20 cellular contexts compared by ENCODE assay signal in the genomic region with DNA sequence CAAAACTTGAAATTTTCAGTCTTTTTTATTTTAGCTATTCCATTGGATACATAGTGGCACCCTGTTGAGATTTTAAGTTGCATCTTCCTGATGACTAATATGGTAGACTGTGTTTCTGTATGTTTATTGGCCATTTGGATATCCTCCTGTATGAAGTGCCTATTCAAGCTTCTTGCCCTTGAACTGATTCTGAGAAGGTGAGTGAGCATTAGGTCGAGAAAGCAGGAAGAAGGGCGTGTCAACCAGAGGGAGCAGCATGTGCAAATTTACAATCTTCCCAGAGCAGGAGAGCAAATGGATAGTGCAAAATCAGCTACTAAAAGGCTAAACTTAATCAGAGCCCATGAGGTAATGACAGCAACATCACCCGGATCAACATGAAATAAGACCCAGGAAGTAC. TPM values are rescaled to one million over a fixed set of nuclear protein-coding genes. Genes with fewer than 3 reads are reported as not detected.
A peak's percentile ranks its signal among the peaks of the same experiment; 100 is the strongest.
DNase-seq lines count a peak whose midpoint lies in the region; ATAC-seq and TF ChIP-seq lines count a peak whose summit lies in the region.
"Had no signal": no experiment of that assay in that cellular context is flagged by ENCODE, and none has a peak within 500 bp of the region (broad histone marks: within the 10 kb centered on the region; RNA-seq: fewer than 3 reads in every experiment).

No MANE protein-coding gene starts in this region.

- in situ Hi-C loops in IMR-90 (cut with MboI; ENCODE audit: low sequenced_read_pairs): no loop called here

- no peak overlapping the region for H3K56ac ChIP-seq in IMR-90 (ENCODE audit: extremely low read depth, insufficient read depth, low read length)

- peaks cover 0 to 4% (median 0%) of the 10 kb centered on the region in 11 donors for H3K9me3 Mint-ChIP-seq in naive thymus-derived CD4-positive, alpha-beta T cell

- no CpG with 5 or more reads among the region's 3 CpGs for WGBS in IMR-90 (ENCODE audit: extremely low coverage in 2 of 2, insufficient read length in 1 of 2), 2 experiments
- WGBS in suprapubic skin: 47% methylated on average over 3 of the region's 3 CpGs

- no peak overlapping the region for H3K27ac ChIP-seq in IMR-90 (ENCODE audit: insufficient read depth, low read length)
- peak overlapping the region; percentile 85 for H3K27ac ChIP-seq in caudate nucleus (ENCODE audit: low read depth, low read length)
- H3K27ac ChIP-seq in suprapubic skin: peak overlapping the region; percentile 74
- H3K27ac ChIP-seq in naive thymus-derived CD4-positive, alpha-beta T cell (ENCODE audit: low read depth, low read length): no peak overlapping the region
- H3K27ac ChIP-seq: C4-2B, GM23248 had no signal

- H2BK15ac ChIP-seq in IMR-90 (ENCODE audit: low read depth, low read length): no peak overlapping the region

- TF ChIP-seq EP300 in suprapubic skin (IDR thresholded peaks at IDR 0.05): no peak

- H3K4me3 ChIP-seq in IMR-90 (ENCODE audit: insufficient read depth, low read depth, low read length): no peak overlapping the region
- H3K4me3 ChIP-seq in suprapubic skin: no peak overlapping the region
- no peak overlapping the region for H3K4me3 ChIP-seq in naive thymus-derived CD4-positive, alpha-beta T cell (ENCODE audit: low read length)
- H3K4me3 ChIP-seq: GM12878, GM23248, Peyer's patch had no signal

- H3K4me1 ChIP-seq in IMR-90 (ENCODE audit: control insufficient read depth, insufficient read depth, low read length): peaks cover 4% of the 10 kb centered on the region; the same call in 1 of the 2 replicates
- H3K4me1 ChIP-seq in suprapubic skin: peaks cover 51% of the 10 kb centered on the region
- H3K4me1 ChIP-seq in naive thymus-derived CD4-positive, alpha-beta T cell (ENCODE audit: control insufficient read depth in 2 of 2, insufficient read depth in 2 of 2, low read length in 2 of 2): no peaks in the 10 kb centered on the region

- no peak overlapping the region for H2AK5ac ChIP-seq in IMR-90 (ENCODE audit: low read depth, low read length)

- no peak overlapping the region for H4K5ac ChIP-seq in IMR-90 (ENCODE audit: low read depth, low read length)

- no peak for TF ChIP-seq POLR2A in IMR-90 (IDR thresholded peaks at IDR 0.05; ENCODE audit: low read depth, low read length)
- TF ChIP-seq POLR2A in suprapubic skin (IDR thresholded peaks at IDR 0.05): no peak

- TF ChIP-seq CTCF in IMR-90 (conservative IDR thresholded peaks at IDR 0.05; ENCODE audit: low read depth, low read length): no peak
- TF ChIP-seq CTCF in suprapubic skin (IDR thresholded peaks at IDR 0.05): no peak

- H3K27me3 Mint-ChIP-seq in naive thymus-derived CD4-positive, alpha-beta T cell: peaks cover 0 to 13% (median 4%) of the 10 kb centered on the region in 5 donors

- no peak overlapping the region for H3K27ac Mint-ChIP-seq in naive thymus-derived CD4-positive, alpha-beta T cell

- POLR2A ChIA-PET in IMR-90 (lab: Charles Lee; ENCODE audit: unreplicated experiment): no interaction called here
- POLR2A ChIA-PET in naive thymus-derived CD4-positive, alpha-beta T cell (lab: Charles Lee): no interaction called here

- H2BK20ac ChIP-seq in IMR-90 (ENCODE audit: low read depth, low read length): no peak overlapping the region

- peaks cover 23% of the 10 kb centered on the region for H3K9me1 ChIP-seq in IMR-90 (ENCODE audit: insufficient read depth, low read length)

- H3K79me1 ChIP-seq in IMR-90 (ENCODE audit: low read depth in 1 of 2, low read length in 2 of 2): peaks cover 12 to 47% of the 10 kb centered on the region in 2 experiments

- H2BK5ac ChIP-seq in IMR-90 (ENCODE audit: low read depth, low read length, poor library complexity, severe bottlenecking): no peak overlapping the region

- H3K18ac ChIP-seq in IMR-90 (ENCODE audit: low read depth, low read length): no peak overlapping the region

- no peak overlapping the region for H3K14ac ChIP-seq in IMR-90 (replicated peaks; ENCODE audit: low read depth, low read length)

- no peaks in the 10 kb centered on the region for H3K4me1 Mint-ChIP-seq in naive thymus-derived CD4-positive, alpha-beta T cell

- DNase-seq in IMR-90: no peak
- no peak for DNase-seq in caudate nucleus (lab: John Stamatoyannopoulos, UW)
- no peak for DNase-seq in left colon
- DNase-seq in suprapubic skin (ENCODE audit: low spot score in 2 of 2): no peak
- no peak for DNase-seq in D341Med (ENCODE audit: low spot score)
- no peak for DNase-seq in naive thymus-derived CD4-positive, alpha-beta T cell
- DNase-seq in islet precursor cell: no peak
- DNase-seq: DMS 273 treated with DMSO at 0.1 percent for 48 hours, GDM1, GM23248, KG1, NCI-H1417 treated with DMSO at 0.1 percent for 48 hours, NCI-H2029 treated with DMSO at 0.1 percent for 48 hours, NCI-H2171 treated with DMSO at 0.1 percent for 48 hours, NCI-H82, Peyer's patch had no signal

- TF ChIP-seq RAD21 in IMR-90 (IDR thresholded peaks at IDR 0.05; ENCODE audit: low read length): no peak

- H3K27me3 ChIP-seq in IMR-90 (ENCODE audit: control insufficient read depth, insufficient read depth, low read length) (no peaks in the 10 kb centered on the region), suprapubic skin (no peaks in the 10 kb centered on the region)
- no peaks in the 10 kb centered on the region for H3K27me3 ChIP-seq in naive thymus-derived CD4-positive, alpha-beta T cell (ENCODE audit: control insufficient read depth in 2 of 2, insufficient read depth in 2 of 2, low read length in 2 of 2)
- H3K27me3 ChIP-seq: Peyer's patch had no signal

- BruUV-seq in IMR-90 (replicated peaks; lab: Mats Ljungman, UMichigan): no TSS peak

- H3K36me3 ChIP-seq in IMR-90 (ENCODE audit: control insufficient read depth, insufficient read depth, low read length) (no peaks in the 10 kb centered on the region), suprapubic skin (no peaks in the 10 kb centered on the region)
- H3K36me3 ChIP-seq in naive thymus-derived CD4-positive, alpha-beta T cell (ENCODE audit: control insufficient read depth in 2 of 3, insufficient read depth in 3 of 3, low read length in 3 of 3): no peaks in the 10 kb centered on the region
- H3K36me3 ChIP-seq: Peyer's patch had no signal

- no peak overlapping the region for H2AK9ac ChIP-seq in IMR-90 (replicated peaks; ENCODE audit: low read depth, low read length, poor library complexity)

- no peak overlapping the region for H2BK120ac ChIP-seq in IMR-90 (ENCODE audit: low read depth, low read length)

- no peak overlapping the region for H3K4me2 ChIP-seq in IMR-90 (ENCODE audit: low read depth, low read length)

- H3K23ac ChIP-seq in IMR-90 (ENCODE audit: low read depth, low read length): peak overlapping the region; percentile 49; the same call in 1 of the 2 replicates

- H3K9me3 ChIP-seq in IMR-90 (ENCODE audit: control insufficient read depth, insufficient read depth, low read length): no peaks in the 10 kb centered on the region
- H3K9me3 ChIP-seq in suprapubic skin: no peaks in the 10 kb centered on the region
- no peaks in the 10 kb centered on the region for H3K9me3 ChIP-seq in naive thymus-derived CD4-positive, alpha-beta T cell (ENCODE audit: control insufficient read depth in 2 of 3, low read length in 3 of 3)
- H3K9me3 ChIP-seq: Peyer's patch had no signal

- 0 out of 2 replicates have a peak, but pooled peaks cover 6% of the 10 kb centered on the region for H4K20me1 ChIP-seq in IMR-90 (ENCODE audit: insufficient read depth, low read length)

- dilution Hi-C loops in IMR-90 (cut with HindIII; ENCODE audit: low sequenced_read_pairs, unreplicated experiment): no loop called here

- no peak overlapping the region for H4K91ac ChIP-seq in IMR-90 (ENCODE audit: insufficient read depth, low read depth, low read length)

- H4K8ac ChIP-seq in IMR-90 (ENCODE audit: low read depth in 2 of 2, low read length in 2 of 2): no peak overlapping the region

- intact Hi-C loops in IMR-90 (cut with micrococcal nuclease) (loop anchor here (10.0 kb wide), 1 partner anchor 453 kb away; no protein-coding TSS in a partner anchor), left colon (cut with DNase I, micrococcal nuclease) (no loop called here)
- intact Hi-C loops in naive thymus-derived CD4-positive, alpha-beta T cell (cut with micrococcal nuclease): no loop called here

- peaks cover 0 to 3% (median 0%) of the 10 kb centered on the region in 5 donors for H3K36me3 Mint-ChIP-seq in naive thymus-derived CD4-positive, alpha-beta T cell

- H3K9ac ChIP-seq in IMR-90 (ENCODE audit: low read depth, low read length): no peak overlapping the region
- H3K9ac ChIP-seq: GM23248 had no signal

- H2AFZ ChIP-seq in IMR-90 (replicated peaks; ENCODE audit: low read length, poor library complexity): no peak overlapping the region
- H2AFZ ChIP-seq: GM23248 had no signal

- ATAC-seq in IMR-90 (ENCODE audit: low read depth) (no peak), left colon (peak; percentile 80)
- no peak for ATAC-seq in naive thymus-derived CD4-positive, alpha-beta T cell
- ATAC-seq: GM12878, HCT116, Right ventricle myocardium inferior had no signal

- CTCF ChIA-PET in IMR-90 (lab: Yijun Ruan, JAX): no interaction called here
- CTCF ChIA-PET in naive thymus-derived CD4-positive, alpha-beta T cell (lab: Charles Lee): no interaction called here

- no peak overlapping the region for H3K4ac ChIP-seq in IMR-90 (ENCODE audit: low read depth, low read length)

- no peak overlapping the region for H3K4me3 Mint-ChIP-seq in naive thymus-derived CD4-positive, alpha-beta T cell

RNA-seq across cellular contexts. Expression of gene INPP1, which starts 8.6 kb away (rescaled TPM):
- total RNA-seq in IMR-90 (2012; rRNA removed): 3.6 and 4.1 TPM in 2 replicates
- 10.1 and 10.7 TPM in 2 replicates for polyA plus RNA-seq in IMR-90 (2012; rRNA removed)
- polyA plus RNA-seq in IMR-90 (2012; cell fraction: cytosol; rRNA removed): 3.0 and 5.1 TPM in 2 replicates
- polyA plus RNA-seq in IMR-90 (2012; cell fraction: nucleus; rRNA removed; ENCODE audit: low replicate concordance): 6.9 and 28.7 TPM in 2 replicates
- total RNA-seq in left colon: 10 to 100 TPM; 39.8 to 45.8 TPM
- total RNA-seq in suprapubic skin: 10 to 100 TPM; 14.0 to 26.5 (median 17.5) TPM
- total RNA-seq in naive thymus-derived CD4-positive, alpha-beta T cell: 1 to 10 TPM; 1.6 to 6.7 (median 2.5) TPM
- polyA plus RNA-seq in naive thymus-derived CD4-positive, alpha-beta T cell: 1 to 10 TPM; 1.2 to 2.0 TPM

RNA-seq across cellular contexts. Expression of gene HIBCH, which starts 32.3 kb away (rescaled TPM):
- 8.8 and 15.6 TPM in 2 replicates for total RNA-seq in IMR-90 (2012; rRNA removed)
- polyA plus RNA-seq in IMR-90 (2012; rRNA removed): 8.3 and 11.9 TPM in 2 replicates
- polyA plus RNA-seq in IMR-90 (2012; cell fraction: cytosol; rRNA removed): 1.2 and 1.7 TPM in 2 replicates
- polyA plus RNA-seq in IMR-90 (2012; cell fraction: nucleus; rRNA removed; ENCODE audit: low replicate concordance): 1.0 and 10.0 TPM in 2 replicates
- 10 to 100 TPM; 51.4 to 66.1 TPM for total RNA-seq in left colon
- 10 to 100 TPM; 22.9 to 30.4 (median 24.9) TPM for total RNA-seq in suprapubic skin
- total RNA-seq in naive thymus-derived CD4-positive, alpha-beta T cell: 10 to 100 TPM; 11.3 to 25.0 (median 21.6) TPM
- polyA plus RNA-seq in naive thymus-derived CD4-positive, alpha-beta T cell: 10 to 100 TPM; 23.9 to 25.1 TPM

RNA-seq across cellular contexts. Expression of gene MFSD6, which starts 56.2 kb away (rescaled TPM):
- total RNA-seq in IMR-90 (2012; rRNA removed) (7.7 and 8.1 TPM in 2 replicates), left colon (10 to 100 TPM; 71.8 to 84.6 TPM), suprapubic skin (100 to 1,000 TPM; 182 to 295 (median 199) TPM)
- 4.0 and 4.2 TPM in 2 replicates for polyA plus RNA-seq in IMR-90 (2012; rRNA removed)
- 2.7 and 4.8 TPM in 2 replicates for polyA plus RNA-seq in IMR-90 (2012; cell fraction: cytosol; rRNA removed)
- polyA plus RNA-seq in IMR-90 (2012; cell fraction: nucleus; rRNA removed; ENCODE audit: low replicate concordance): 1.6 and 5.3 TPM in 2 replicates
- 10 to 100 TPM; 35.8 to 49.3 (median 44.7) TPM for total RNA-seq in naive thymus-derived CD4-positive, alpha-beta T cell
- 10 to 100 TPM; 16.5 to 19.7 TPM for polyA plus RNA-seq in naive thymus-derived CD4-positive, alpha-beta T cell

Comparison
In these comparisons a context has a peak if more than half of its experiments do, and no peak if none do; other contexts are left out.
1. H3K27ac ChIP-seq: peak in caudate nucleus (single experiment) and suprapubic skin (single experiment); none in IMR-90 (single experiment) and naive thymus-derived CD4-positive, alpha-beta T cell (single experiment).